8 cellular contexts compared by ENCODE assay signal in genomic region chr2:24920813-24921441, GRCh38. TPM values are rescaled to one million over a fixed set of nuclear protein-coding genes. Genes with fewer than 3 reads are reported as not detected.
DNase-seq lines count a peak whose midpoint lies in the region; ATAC-seq and TF ChIP-seq lines count a peak whose summit lies in the region.

No MANE protein-coding gene starts in this region.

- H3K23me2 ChIP-seq in H9 (ENCODE audit: insufficient read length, low read depth, low read length, poor library complexity, severe bottlenecking): no peaks in the 10 kb centered on the region

- H3K4me3 Mint-ChIP-seq in CD4-positive, CD25-positive, alpha-beta regulatory T cell: peak overlapping the region; percentile 80 to 92 (median 86)
- peak overlapping the region; percentile 57 to 78 for H3K4me3 Mint-ChIP-seq in H9

- H3K56ac ChIP-seq in H9 (ENCODE audit: insufficient read length, low read depth, low read length): no peak overlapping the region

- H3K9ac ChIP-seq in H9 (ENCODE audit: extremely low read depth, insufficient read length, low read length) (no peak overlapping the region), trophoblast cell (ENCODE audit: low read length) (no peak overlapping the region)

- peak overlapping the region; percentile 55 for H3K27ac ChIP-seq in CD4-positive, CD25-positive, alpha-beta regulatory T cell (ENCODE audit: insufficient read depth, low read length, poor library complexity, severe bottlenecking)
- no peak overlapping the region for H3K27ac ChIP-seq in H9 (ENCODE audit: insufficient read length, low read depth, low read length)
- H3K27ac ChIP-seq in trophoblast cell (ENCODE audit: low read depth, low read length): no peak overlapping the region

- H3K4me2 ChIP-seq in H9 (ENCODE audit: insufficient read depth, insufficient read length, low read length) (peak overlapping the region; percentile 42), trophoblast cell (ENCODE audit: low read length) (peak overlapping the region; percentile 90)

- H4K8ac ChIP-seq in H9 (replicated peaks; ENCODE audit: insufficient read length, low read depth, low read length) (no peak overlapping the region), trophoblast cell (ENCODE audit: low read depth, low read length) (no peak overlapping the region)

- no peak overlapping the region for H4K12ac ChIP-seq in trophoblast cell (ENCODE audit: low read depth, low read length)

- H3K27me3 ChIP-seq in CD4-positive, CD25-positive, alpha-beta regulatory T cell (ENCODE audit: control insufficient read depth, insufficient read depth, low read length): peaks cover 2% of the 10 kb centered on the region
- no peaks in the 10 kb centered on the region for H3K27me3 ChIP-seq in H9 (ENCODE audit: insufficient read depth, low read length)
- H3K27me3 ChIP-seq in trophoblast cell (ENCODE audit: insufficient read depth, low read length): peaks cover 2% of the 10 kb centered on the region

- H3K79me1 ChIP-seq in H9 (ENCODE audit: insufficient read depth, low read depth, low read length, poor library complexity, severe bottlenecking) (no peaks in the 10 kb centered on the region), trophoblast cell (ENCODE audit: low read length) (no peaks in the 10 kb centered on the region)

- no peaks in the 10 kb centered on the region for H3K36me3 Mint-ChIP-seq in CD4-positive, CD25-positive, alpha-beta regulatory T cell
- H3K36me3 Mint-ChIP-seq in H9 (ENCODE audit: insufficient read depth in 1 of 3, low read depth in 3 of 3): peaks cover 2 to 13% (median 10%) of the 10 kb centered on the region in 3 experiments; a peak in 6 of 7 replicates

- H3K4ac ChIP-seq in H9 (ENCODE audit: low read depth, low read length) (no peak overlapping the region), trophoblast cell (ENCODE audit: low read depth, low read length) (no peak overlapping the region)

- DNase-seq in CD4-positive, CD25-positive, alpha-beta regulatory T cell: peak in 1 of 3 donors; percentile 28
- DNase-seq in H9 (no peak), epithelial cell of proximal tubule (ENCODE audit: low read depth) (no peak), trophoblast cell (peak in 1 of 2 donors; percentile 33), NCI-H774 (lab: John Stamatoyannopoulos, UW) (no peak), pons (ENCODE audit: low spot score) (no peak)

- H3K79me2 ChIP-seq in H9 (ENCODE audit: insufficient read depth, low read length) (peaks cover 2% of the 10 kb centered on the region; the same call in 1 of the 2 replicates), trophoblast cell (ENCODE audit: control insufficient read depth, insufficient read depth, low read length, poor library complexity) (no peaks in the 10 kb centered on the region)

- H2BK120ac ChIP-seq in H9 (ENCODE audit: low read depth, low read length, poor library complexity, severe bottlenecking): no peak overlapping the region
- no peak overlapping the region for H2BK120ac ChIP-seq in trophoblast cell (ENCODE audit: insufficient read depth, low read length, poor library complexity)

- TF ChIP-seq CTCF in H9 (conservative IDR thresholded peaks at IDR 0.05) (peak; percentile 60), epithelial cell of proximal tubule (conservative IDR thresholded peaks at IDR 0.05; ENCODE audit: low read depth, low read length) (peak; percentile 49)

- H3K23ac ChIP-seq in H9 (ENCODE audit: insufficient read length, low read depth, low read length) (no peak overlapping the region), trophoblast cell (ENCODE audit: low read length) (no peak overlapping the region)

- no peak overlapping the region for H3K14ac ChIP-seq in H9 (ENCODE audit: insufficient read depth, low read length)
- H3K14ac ChIP-seq in trophoblast cell (ENCODE audit: low read length): no peak overlapping the region

- ATAC-seq in CD4-positive, CD25-positive, alpha-beta regulatory T cell (ENCODE audit: low read depth in 2 of 2): no peak
- ATAC-seq in SK-N-SH treated with all-trans-retinoic acid at 6 μM for 48 hours: peak; percentile 56
- ATAC-seq in GM19395 (IDR thresholded peaks at IDR 0.05; ENCODE audit: unreplicated experiment): no peak

- H2BK15ac ChIP-seq in H9 (ENCODE audit: low read depth, low read length): no peak overlapping the region

- no peak overlapping the region for H4K5ac ChIP-seq in H9 (ENCODE audit: insufficient read length, low read depth, low read length)

- H3K36me3 ChIP-seq in CD4-positive, CD25-positive, alpha-beta regulatory T cell (ENCODE audit: control insufficient read depth, insufficient read depth, low read length): no peaks in the 10 kb centered on the region
- H3K36me3 ChIP-seq in trophoblast cell (ENCODE audit: control insufficient read depth in 1 of 2, insufficient read depth in 2 of 2, low read length in 2 of 2): no peaks in the 10 kb centered on the region

- H3K27me3 Mint-ChIP-seq in CD4-positive, CD25-positive, alpha-beta regulatory T cell: peaks cover 7% of the 10 kb centered on the region
- H3K27me3 Mint-ChIP-seq in H9 (ENCODE audit: low read depth): peaks cover 8% of the 10 kb centered on the region

- no peaks in the 10 kb centered on the region for H3K9me3 ChIP-seq in CD4-positive, CD25-positive, alpha-beta regulatory T cell (ENCODE audit: control insufficient read depth in 2 of 2, low read length in 2 of 2)
- no peaks in the 10 kb centered on the region for H3K9me3 ChIP-seq in H9 (ENCODE audit: control insufficient read depth, low read depth, low read length)
- peaks cover 4% of the 10 kb centered on the region for H3K9me3 ChIP-seq in trophoblast cell (ENCODE audit: insufficient read depth, low read depth, low read length)

- H2AFZ ChIP-seq in H9 (ENCODE audit: low read length) (no peak overlapping the region), trophoblast cell (ENCODE audit: insufficient read depth, low read length, poor library complexity) (peak overlapping the region; percentile 6)

- no peaks in the 10 kb centered on the region for H4K20me1 ChIP-seq in H9 (ENCODE audit: control insufficient read depth, insufficient read depth, insufficient read length)

- H2BK5ac ChIP-seq in H9 (ENCODE audit: insufficient read length, low read length) (no peak overlapping the region), trophoblast cell (ENCODE audit: low read depth, low read length, poor library complexity) (no peak overlapping the region)

- H3K9me3 Mint-ChIP-seq in CD4-positive, CD25-positive, alpha-beta regulatory T cell: peaks cover 0 to 2% (median 0%) of the 10 kb centered on the region in 7 donors
- no peaks in the 10 kb centered on the region for H3K9me3 Mint-ChIP-seq in H9

- H2BK20ac ChIP-seq in H9 (ENCODE audit: low read depth, low read length, poor library complexity, severe bottlenecking): no peak overlapping the region

- H3K4me3 ChIP-seq in CD4-positive, CD25-positive, alpha-beta regulatory T cell (ENCODE audit: low read depth, low read length): peak overlapping the region; percentile 63
- H3K4me3 ChIP-seq in epithelial cell of proximal tubule (ENCODE audit: low read depth, low read length): peak overlapping the region; percentile 60
- H3K4me3 ChIP-seq in trophoblast cell (ENCODE audit: low read depth, low read length): peak overlapping the region; percentile 70

- peaks cover 5 to 41% (median 28%) of the 10 kb centered on the region in 4 donors for H3K4me1 Mint-ChIP-seq in CD4-positive, CD25-positive, alpha-beta regulatory T cell
- peaks cover 20 to 23% of the 10 kb centered on the region in 2 experiments for H3K4me1 Mint-ChIP-seq in H9

- no CpG with 5 or more reads among the region's 13 CpGs for WGBS in H9 (ENCODE audit: extremely low coverage, insufficient read length, low lambda C conversion rate)
- WGBS in trophoblast cell (ENCODE audit: extremely low coverage, insufficient coverage, insufficient read length): no CpG with 5 or more reads among the region's 13 CpGs

- H3K27ac Mint-ChIP-seq in CD4-positive, CD25-positive, alpha-beta regulatory T cell: peak overlapping the region; percentile 7 to 85 (median 33)
- H3K27ac Mint-ChIP-seq in H9: no peak overlapping the region; a peak in 1 of 7 replicates

- peaks cover 40% of the 10 kb centered on the region for H3K4me1 ChIP-seq in CD4-positive, CD25-positive, alpha-beta regulatory T cell (ENCODE audit: control insufficient read depth, insufficient read depth, low read length, poor library complexity, severe bottlenecking)
- H3K4me1 ChIP-seq in H9 (ENCODE audit: insufficient read depth, low read length): no peaks in the 10 kb centered on the region
- peaks cover 2 to 5% of the 10 kb centered on the region in 2 experiments for H3K4me1 ChIP-seq in trophoblast cell (ENCODE audit: control insufficient read depth in 1 of 2, insufficient read depth in 2 of 2, low read length in 2 of 2)

- H2AK5ac ChIP-seq in H9 (ENCODE audit: insufficient read length, low read length) (no peak overlapping the region), trophoblast cell (ENCODE audit: low read length) (no peak overlapping the region)

- H2BK12ac ChIP-seq in H9 (ENCODE audit: insufficient read length, low read depth, low read length) (no peak overlapping the region), trophoblast cell (ENCODE audit: low read length) (no peak overlapping the region)

- H3T11ph ChIP-seq in H9 (ENCODE audit: low read length): no peak overlapping the region

- H4K91ac ChIP-seq in H9 (ENCODE audit: insufficient read length, low read depth, low read length): no peak overlapping the region
- no peak overlapping the region for H4K91ac ChIP-seq in trophoblast cell (ENCODE audit: low read depth, low read length)

- no peak overlapping the region for H3K18ac ChIP-seq in H9 (ENCODE audit: insufficient read length, low read depth, low read length)
- no peak overlapping the region for H3K18ac ChIP-seq in trophoblast cell (ENCODE audit: low read length)

TF ChIP-seq in SK-N-SH treated with all-trans-retinoic acid at 6 μM for 48 hours, 23 proteins besides CTCF, POLR2A, EP300 and RAD21 (continues in another document):
- no peak for TF ChIP-seq ZNF70 (CRISPR knock-in tag; IDR thresholded peaks at IDR 0.05)

RNA-seq across cellular contexts. Expression of gene ADCY3, which starts 0.9 kb away (rescaled TPM):
- 67.6 TPM for total RNA-seq in CD4-positive, CD25-positive, alpha-beta regulatory T cell
- polyA plus RNA-seq in CD4-positive, CD25-positive, alpha-beta regulatory T cell: 10 to 100 TPM in 2 of 4 donors, 1 to 10 TPM in 2; 3.8 to 12.8 (median 7.5) TPM
- total RNA-seq in H9 (2021) (39.5 and 43.0 TPM in 2 replicates), epithelial cell of proximal tubule (18.7 and 37.6 TPM in 2 replicates)
- polyA plus RNA-seq in trophoblast cell (2013): 3.9 and 4.6 TPM in 2 replicates

RNA-seq across cellular contexts. Expression of gene DNAJC27, which starts 50.8 kb away (rescaled TPM):
- 14.6 TPM for total RNA-seq in CD4-positive, CD25-positive, alpha-beta regulatory T cell
- polyA plus RNA-seq in CD4-positive, CD25-positive, alpha-beta regulatory T cell: 1 to 10 TPM; 2.7 to 7.3 (median 5.4) TPM
- total RNA-seq in H9 (2021): 4.6 and 5.1 TPM in 2 replicates
- 2.1 and 2.2 TPM in 2 replicates for total RNA-seq in epithelial cell of proximal tubule
- polyA plus RNA-seq in trophoblast cell (2013): 2.5 TPM in 2 replicates

Comparison
In these comparisons a context has a peak if more than half of its experiments do, and no peak if none do; other contexts are left out.
1. H3K27ac Mint-ChIP-seq: peak in CD4-positive, CD25-positive, alpha-beta regulatory T cell (3 of 3); none in H9 (0 of 3).
2. Peak in every context shown above with its lines, with median percentiles within 50 percentile points of each other: H3K4me3 ChIP-seq.